Comparison of ENCODE assay signal across 1 cellular context in genomic region chr15:43777293-43777819, GRCh38.
TF ChIP-seq lines count a peak whose summit lies in the region.

No MANE protein-coding gene starts in this region.

TF ChIP-seq in Ishikawa, 13 proteins besides CTCF, POLR2A, EP300 and RAD21 (continued from another document):
- 0 out of 2 replicates have a peak, but pooled peaks have one; percentile 7 for TF ChIP-seq USF1 (IDR thresholded peaks at IDR 0.05)
- no peak for TF ChIP-seq CREB1 (IDR thresholded peaks at IDR 0.05; ENCODE audit: low read depth)
- peak; percentile 12; the same call in 1 of the 2 replicates for TF ChIP-seq TEAD4 (IDR thresholded peaks at IDR 0.05)
- no peak for TF ChIP-seq FOXM1 (IDR thresholded peaks at IDR 0.05; ENCODE audit: borderline replicate concordance, low read depth)
- TF ChIP-seq MAX (IDR thresholded peaks at IDR 0.05), result peak; percentile 87
- no peak for TF ChIP-seq ZBTB7A (IDR thresholded peaks at IDR 0.05; ENCODE audit: low read depth)
- peak; percentile 67 for TF ChIP-seq NFIC (IDR thresholded peaks at IDR 0.05)
- TF ChIP-seq EGR1 (IDR thresholded peaks at IDR 0.05), result no peak; the same call in 1 of the 2 replicates
